In genomic region chr10:3478153-3478552, GRCh38 we compare ENCODE assay signal across 13 cellular contexts.
A peak's percentile ranks its signal among the peaks of the same experiment; 100 is the strongest.
DNase-seq lines count a peak whose midpoint lies in the region; ATAC-seq and TF ChIP-seq lines count a peak whose summit lies in the region.
"Had no signal": no experiment of that assay in that cellular context is flagged by ENCODE, and none has a peak within 500 bp of the region (broad histone marks: within the 10 kb centered on the region; RNA-seq: fewer than 3 reads in every experiment).

No MANE protein-coding gene starts in this region.

- no peak for TF ChIP-seq POLR2A in esophagus muscularis mucosa (IDR thresholded peaks at IDR 0.05; ENCODE audit: low read depth)

- TF ChIP-seq CTCF in esophagus muscularis mucosa (IDR thresholded peaks at IDR 0.05) (no peak), foreskin fibroblast (IDR thresholded peaks at IDR 0.05; ENCODE audit: low read depth, low read length) (no peak)

- DNase-seq in esophagus muscularis mucosa (ENCODE audit: extremely low spot score) (no peak), foreskin fibroblast (no peak), activated gamma-delta T cell (lab: John Stamatoyannopoulos, UW) (no peak), HCEC 1CT (no peak)
- DNase-seq in activated CD8-positive, alpha-beta memory T cell treated with anti-CD3 and anti-CD28 coated beads, Interleukin-2, amount 10 ng/mL, durations not matched to agents 7 days and 5 days, result no peak
- DNase-seq: CD4-positive, alpha-beta T cell; HFFc6; Right ventricle myocardium superior had no signal

- CTCF ChIA-PET in activated CD8-positive, alpha-beta memory T cell treated with anti-CD3 and anti-CD28 coated beads, Interleukin-2, amount 10 ng/mL, durations not matched to agents 7 days and 5 days (lab: Charles Lee), result interaction anchor here (0.6 kb wide), 1 partner anchor 126 kb away, joined by 3 read pairs; no protein-coding TSS in a partner anchor

- H3K9me3 Mint-ChIP-seq in activated CD8-positive, alpha-beta memory T cell treated with anti-CD3 and anti-CD28 coated beads, Interleukin-2, amount 10 ng/mL, durations not matched to agents 7 days and 5 days (ENCODE audit: low read depth), result no peaks in the 10 kb centered on the region
- H3K9me3 Mint-ChIP-seq: CD4-positive, alpha-beta T cell; HFFc6 had no signal

- 97% methylated on average over 2 of the region's 2 CpGs for WGBS in esophagus muscularis mucosa

- peak overlapping the region; percentile 34 to 66 (median 48) for H3K27ac ChIP-seq in esophagus muscularis mucosa (replicated peaks in 1 of 4)
- H3K27ac ChIP-seq: KMS-11 had no signal

- no peaks in the 10 kb centered on the region for H3K9me3 ChIP-seq in esophagus muscularis mucosa
- H3K9me3 ChIP-seq: tibial nerve had no signal

- H3K4me1 ChIP-seq in esophagus muscularis mucosa, result peaks cover 12 to 38% (median 28%) of the 10 kb centered on the region in 4 donors

- no peaks in the 10 kb centered on the region for H3K27me3 ChIP-seq in esophagus muscularis mucosa
- H3K27me3 ChIP-seq: tibial nerve had no signal

- no peak for TF ChIP-seq EP300 in esophagus muscularis mucosa (IDR thresholded peaks at IDR 0.05)

- H3K4me1 Mint-ChIP-seq in activated CD8-positive, alpha-beta memory T cell treated with anti-CD3 and anti-CD28 coated beads, Interleukin-2, amount 10 ng/mL, durations not matched to agents 7 days and 5 days, result peaks cover 7% of the 10 kb centered on the region

- H3K36me3 Mint-ChIP-seq in activated CD8-positive, alpha-beta memory T cell treated with anti-CD3 and anti-CD28 coated beads, Interleukin-2, amount 10 ng/mL, durations not matched to agents 7 days and 5 days, result peaks cover 1% of the 10 kb centered on the region

- H3K4me3 Mint-ChIP-seq in activated CD8-positive, alpha-beta memory T cell treated with anti-CD3 and anti-CD28 coated beads, Interleukin-2, amount 10 ng/mL, durations not matched to agents 7 days and 5 days, result no peak overlapping the region
- H3K4me3 Mint-ChIP-seq: CD4-positive, alpha-beta T cell; HFFc6 had no signal

- ATAC-seq in GM18858 (IDR thresholded peaks at IDR 0.05; ENCODE audit: unreplicated experiment), result peak; percentile 47
- peak; percentile 79 for ATAC-seq in GM21528 (IDR thresholded peaks at IDR 0.05; ENCODE audit: low FRiP score, unreplicated experiment)
- ATAC-seq in HG03095 (IDR thresholded peaks at IDR 0.05; ENCODE audit: unreplicated experiment), result peak; percentile 69
- ATAC-seq in activated CD8-positive, alpha-beta memory T cell treated with anti-CD3 and anti-CD28 coated beads, Interleukin-2, amount 10 ng/mL, durations not matched to agents 7 days and 5 days, result no peak

- H3K4me3 ChIP-seq in esophagus muscularis mucosa, result no peak overlapping the region
- no peak overlapping the region for H3K4me3 ChIP-seq in foreskin fibroblast (ENCODE audit: low read depth in 1 of 2, low read length in 2 of 2)
- H3K4me3 ChIP-seq: tibial nerve had no signal

- H3K27ac Mint-ChIP-seq in activated CD8-positive, alpha-beta memory T cell treated with anti-CD3 and anti-CD28 coated beads, Interleukin-2, amount 10 ng/mL, durations not matched to agents 7 days and 5 days, result no peak overlapping the region
- H3K27ac Mint-ChIP-seq: CD4-positive, alpha-beta T cell; HFFc6 had no signal

- intact Hi-C loops in esophagus muscularis mucosa (cut with DNase I), result loop anchor here (10.0 kb wide), 1 partner anchor 1167 kb away; no protein-coding TSS in a partner anchor

- no peaks in the 10 kb centered on the region for H3K36me3 ChIP-seq in esophagus muscularis mucosa
- H3K36me3 ChIP-seq: tibial nerve had no signal

- peaks cover 20% of the 10 kb centered on the region for H3K27me3 Mint-ChIP-seq in activated CD8-positive, alpha-beta memory T cell treated with anti-CD3 and anti-CD28 coated beads, Interleukin-2, amount 10 ng/mL, durations not matched to agents 7 days and 5 days
- H3K27me3 Mint-ChIP-seq: CD4-positive, alpha-beta T cell had no signal
